24 cellular contexts compared by ENCODE assay signal in genomic region chr9:86634501-86634900, GRCh38.
"Had no signal": no experiment of that assay in that cellular context is flagged by ENCODE, and none has a peak within 500 bp of the region (broad histone marks: within the 10 kb centered on the region; RNA-seq: fewer than 3 reads in every experiment).

No MANE protein-coding gene starts in this region.

- H3K27ac ChIP-seq: colonic mucosa, coronary artery, dorsolateral prefrontal cortex, epithelial cell of prostate, esophagus muscularis mucosa, esophagus squamous epithelium, gastrocnemius medialis, gastroesophageal sphincter, heart left ventricle, heart right ventricle had no signal

- H3K27ac Mint-ChIP-seq: dendritic cell treated with granulocyte-macrophage colony-stimulating factor and Interleukin-4, amounts not matched to agents 40 ng/mL and 50 ng/mL, for 4 days; effector memory CD8-positive, alpha-beta T cell; endodermal cell had no signal

- H3K27me3 ChIP-seq: colonic mucosa, esophagus muscularis mucosa, gastrocnemius medialis, gastroesophageal sphincter had no signal

- H3K4me1 ChIP-seq: colonic mucosa, esophagus muscularis mucosa, esophagus squamous epithelium, gastrocnemius medialis, gastroesophageal sphincter, heart left ventricle had no signal

- H3K36me3 ChIP-seq: colonic mucosa, esophagus muscularis mucosa, esophagus squamous epithelium, gastrocnemius medialis, gastroesophageal sphincter, heart left ventricle, heart right ventricle had no signal

- DNase-seq: colonic mucosa; cortex of kidney; dermis blood vessel endothelial cell; dorsolateral prefrontal cortex; effector CD4-positive, alpha-beta T cell; effector CD8-positive, alpha-beta T cell; effector memory CD4-positive, alpha-beta T cell; effector memory CD8-positive, alpha-beta T cell; endodermal cell; erythroblast; esophagus squamous epithelium; foreskin fibroblast; foreskin melanocyte; gastrocnemius medialis; glutamatergic neuron; head of caudate nucleus; heart left ventricle; heart right ventricle had no signal

- ATAC-seq: effector memory CD8-positive, alpha-beta T cell; esophagus mucosa; gastrocnemius medialis; gastroesophageal sphincter; heart left ventricle; heart right ventricle had no signal

- H3K9me3 Mint-ChIP-seq: dendritic cell treated with granulocyte-macrophage colony-stimulating factor and Interleukin-4, amounts not matched to agents 40 ng/mL and 50 ng/mL, for 4 days; effector memory CD8-positive, alpha-beta T cell had no signal

- H3K9me3 ChIP-seq: colonic mucosa, gastrocnemius medialis, gastroesophageal sphincter had no signal

- H3K4me3 Mint-ChIP-seq: dendritic cell treated with granulocyte-macrophage colony-stimulating factor and Interleukin-4, amounts not matched to agents 40 ng/mL and 50 ng/mL, for 4 days; effector memory CD8-positive, alpha-beta T cell; endodermal cell had no signal

- H3K4me3 ChIP-seq: colonic mucosa, coronary artery, dorsolateral prefrontal cortex, esophagus muscularis mucosa, esophagus squamous epithelium, gastrocnemius medialis, gastroesophageal sphincter, heart left ventricle, heart right ventricle had no signal
